ENCODE assay signal across 19 cellular contexts in the genomic region with DNA sequence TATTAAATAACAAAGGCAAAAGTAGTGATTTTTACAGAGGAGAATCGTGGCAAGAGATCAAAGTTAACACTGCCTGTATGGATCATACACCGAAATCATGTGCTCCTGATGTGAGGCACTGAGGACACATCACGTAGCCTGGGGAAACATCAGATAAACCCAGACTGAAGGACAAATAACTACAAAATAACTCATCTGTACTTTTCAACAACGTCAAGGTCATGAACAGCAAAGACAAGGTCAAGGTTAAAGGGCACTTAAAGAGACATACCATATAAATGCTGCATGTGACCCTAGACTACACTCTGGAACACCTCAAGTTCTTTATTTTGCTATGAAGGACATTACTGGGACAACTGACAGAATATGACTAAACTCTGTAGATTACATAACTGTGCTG. TPM values are rescaled to one million over a fixed set of nuclear protein-coding genes. Genes with fewer than 3 reads are reported as not detected.
A peak's percentile ranks its signal among the peaks of the same experiment; 100 is the strongest.
DNase-seq lines count a peak whose midpoint lies in the region; ATAC-seq, FAIRE-seq and TF ChIP-seq lines count a peak whose summit lies in the region.
"Had no signal": no experiment of that assay in that cellular context is flagged by ENCODE, and none has a peak within 500 bp of the region (broad histone marks: within the 10 kb centered on the region; RNA-seq: fewer than 3 reads in every experiment).

No MANE protein-coding gene starts in this region.

- H3K27ac ChIP-seq in astrocyte (ENCODE audit: low read depth, low read length) (peak overlapping the region; percentile 1), mesendoderm (ENCODE audit: low read depth, low read length) (no peak overlapping the region)
- H3K27ac ChIP-seq: gastroesophageal sphincter, VCaP had no signal

- no peak overlapping the region for H2BK15ac ChIP-seq in mesendoderm (replicated peaks; ENCODE audit: low read depth)

- no peaks in the 10 kb centered on the region for H3K9me3 Mint-ChIP-seq in activated naive CD4-positive, alpha-beta T cell treated with anti-CD3 and anti-CD28 coated beads, Interleukin-2, amount 50 U/mL, for 24 hours
- H3K9me3 Mint-ChIP-seq in astrocyte (ENCODE audit: unreplicated experiment) = no peaks in the 10 kb centered on the region
- H3K9me3 Mint-ChIP-seq in stimulated activated naive CD8-positive, alpha-beta T cell treated with anti-CD3 and anti-CD28 coated beads, Interleukin-15, amount 100 ng/mL, for 72 hours = no peaks in the 10 kb centered on the region
- H3K9me3 Mint-ChIP-seq: naive thymus-derived CD8-positive, alpha-beta T cell had no signal

- no peak overlapping the region for H4K5ac ChIP-seq in mesendoderm (ENCODE audit: low read length)

- H3K4me3 ChIP-seq in NB4 (ENCODE audit: low read depth, low read length) = no peak overlapping the region
- H3K4me3 ChIP-seq in astrocyte (ENCODE audit: insufficient read depth, low read depth, low read length) = no peak overlapping the region
- no peak overlapping the region for H3K4me3 ChIP-seq in mesendoderm (ENCODE audit: low read length)
- H3K4me3 ChIP-seq: gastroesophageal sphincter had no signal

- no peaks in the 10 kb centered on the region for H3K27me3 ChIP-seq in astrocyte (ENCODE audit: insufficient read depth, low read length)
- no peaks in the 10 kb centered on the region for H3K27me3 ChIP-seq in mesendoderm (ENCODE audit: insufficient read depth, low read length, poor library complexity)
- H3K27me3 ChIP-seq: gastroesophageal sphincter had no signal

- no peak overlapping the region for H2BK5ac ChIP-seq in mesendoderm (ENCODE audit: low read length)

- H3K27me3 Mint-ChIP-seq in activated naive CD4-positive, alpha-beta T cell treated with anti-CD3 and anti-CD28 coated beads, Interleukin-2, amount 50 U/mL, for 24 hours = no peaks in the 10 kb centered on the region
- no peaks in the 10 kb centered on the region for H3K27me3 Mint-ChIP-seq in astrocyte (ENCODE audit: low read depth, unreplicated experiment)
- no peaks in the 10 kb centered on the region for H3K27me3 Mint-ChIP-seq in stimulated activated naive CD8-positive, alpha-beta T cell treated with anti-CD3 and anti-CD28 coated beads, Interleukin-15, amount 100 ng/mL, for 72 hours
- H3K27me3 Mint-ChIP-seq: naive thymus-derived CD8-positive, alpha-beta T cell had no signal

- no peak overlapping the region for H4K8ac ChIP-seq in mesendoderm (ENCODE audit: low read depth, low read length)

- no peak overlapping the region for H2BK120ac ChIP-seq in mesendoderm (ENCODE audit: low read depth, low read length)

- H3K4me1 ChIP-seq in astrocyte (ENCODE audit: insufficient read depth, low read length) = peaks cover 54% of the 10 kb centered on the region
- peaks cover 2% of the 10 kb centered on the region for H3K4me1 ChIP-seq in mesendoderm (ENCODE audit: control insufficient read depth, low read depth, low read length)

- H3K9me3 ChIP-seq in astrocyte (ENCODE audit: insufficient read depth, low read depth, low read length) = no peaks in the 10 kb centered on the region
- H3K9me3 ChIP-seq: gastroesophageal sphincter had no signal

- no peak overlapping the region for H3K18ac ChIP-seq in mesendoderm (ENCODE audit: low read length)

- H3K9ac ChIP-seq in astrocyte (ENCODE audit: low read length) (no peak overlapping the region), mesendoderm (ENCODE audit: low read length) (no peak overlapping the region)

- H3K4me1 Mint-ChIP-seq in activated naive CD4-positive, alpha-beta T cell treated with anti-CD3 and anti-CD28 coated beads, Interleukin-2, amount 50 U/mL, for 24 hours = peaks cover 93% of the 10 kb centered on the region
- H3K4me1 Mint-ChIP-seq in astrocyte (ENCODE audit: low read depth, unreplicated experiment) = peaks cover 60% of the 10 kb centered on the region
- H3K4me1 Mint-ChIP-seq in stimulated activated naive CD8-positive, alpha-beta T cell treated with anti-CD3 and anti-CD28 coated beads, Interleukin-15, amount 100 ng/mL, for 72 hours = peaks cover 99% of the 10 kb centered on the region

- no peak for TF ChIP-seq POLR2A in NB4 (IDR thresholded peaks at IDR 0.05; ENCODE audit: extremely low read depth, insufficient read length)

- H3K27ac Mint-ChIP-seq in activated naive CD4-positive, alpha-beta T cell treated with anti-CD3 and anti-CD28 coated beads, Interleukin-2, amount 50 U/mL, for 24 hours = peak overlapping the region; percentile 97
- no peak overlapping the region for H3K27ac Mint-ChIP-seq in astrocyte (ENCODE audit: unreplicated experiment)
- peak overlapping the region; percentile 99 for H3K27ac Mint-ChIP-seq in stimulated activated naive CD8-positive, alpha-beta T cell treated with anti-CD3 and anti-CD28 coated beads, Interleukin-15, amount 100 ng/mL, for 72 hours

- no peak overlapping the region for H3K4ac ChIP-seq in mesendoderm (ENCODE audit: low read depth, low read length)

- no peak overlapping the region for H2AK5ac ChIP-seq in mesendoderm (ENCODE audit: low read length)

- no peak overlapping the region for H2AFZ ChIP-seq in astrocyte (ENCODE audit: low read depth, low read length)

- H4K20me1 ChIP-seq in astrocyte (ENCODE audit: insufficient read depth, low read length) = peaks cover 53% of the 10 kb centered on the region

- TF ChIP-seq CTCF in NB4 (IDR thresholded peaks at IDR 0.05; ENCODE audit: low read depth, low read length) = no peak
- TF ChIP-seq CTCF in astrocyte (IDR thresholded peaks at IDR 0.05; ENCODE audit: insufficient read depth, low read depth, low read length) = no peak

- ATAC-seq in stimulated activated naive CD8-positive, alpha-beta T cell treated with anti-CD3 and anti-CD28 coated beads, Interleukin-15, amount 100 ng/mL, for 72 hours = no peak
- ATAC-seq: gastroesophageal sphincter; naive thymus-derived CD8-positive, alpha-beta T cell had no signal

- no peak for DNase-seq in activated naive CD4-positive, alpha-beta T cell treated with Interleukin-2 at 50 U/mL for 16 hours
- DNase-seq in NB4 (ENCODE audit: low read depth) (peak; percentile 49), astrocyte (ENCODE audit: low read depth) (no peak), GM19239 (ENCODE audit: insufficient read length, low spot score) (no peak), mesendoderm (no peak), hypothalamus (lab: John Stamatoyannopoulos, UW) (no peak)
- no peak for DNase-seq in stimulated activated naive CD8-positive, alpha-beta T cell treated with anti-CD3 and anti-CD28 coated beads, Interleukin-15, amount 100 ng/mL, for 72 hours
- DNase-seq: activated CD8-positive, alpha-beta memory T cell treated with anti-CD3 and anti-CD28 coated beads, Interleukin-2, amount 50 U/mL, for 48 hours; AML-193; anterior cingulate cortex; DMS79; KG1; naive thymus-derived CD8-positive, alpha-beta T cell; NCI-H1694 treated with DMSO at 0.1 percent for 48 hours; NCI-H446 treated with DMSO at 0.1 percent for 48 hours; OCI-M1 had no signal

- H3K4me2 ChIP-seq in astrocyte (ENCODE audit: low read length) (no peak overlapping the region), mesendoderm (ENCODE audit: low read length) (no peak overlapping the region)

- H3K36me3 ChIP-seq in astrocyte (ENCODE audit: insufficient read depth, low read length) (no peaks in the 10 kb centered on the region), mesendoderm (ENCODE audit: control insufficient read depth, insufficient read depth, low read length) (no peaks in the 10 kb centered on the region)
- H3K36me3 ChIP-seq: gastroesophageal sphincter had no signal

- H3K79me1 ChIP-seq in mesendoderm (ENCODE audit: low read length) = peaks cover 23% of the 10 kb centered on the region

- WGBS in mesendoderm (ENCODE audit: extremely low coverage, insufficient coverage, low lambda C conversion rate) = no CpG with 5 or more reads among the region's 4 CpGs

- no peak overlapping the region for H3K56ac ChIP-seq in mesendoderm (ENCODE audit: low read length)

- peaks cover 36% of the 10 kb centered on the region for H3K36me3 Mint-ChIP-seq in activated naive CD4-positive, alpha-beta T cell treated with anti-CD3 and anti-CD28 coated beads, Interleukin-2, amount 50 U/mL, for 24 hours
- peaks cover 1% of the 10 kb centered on the region for H3K36me3 Mint-ChIP-seq in astrocyte (ENCODE audit: low read depth, unreplicated experiment)

- no peak overlapping the region for H3K23ac ChIP-seq in mesendoderm (ENCODE audit: low read length)

- peaks cover 86% of the 10 kb centered on the region for H3K79me2 ChIP-seq in astrocyte (ENCODE audit: insufficient read depth, low read length)
- peaks cover 56% of the 10 kb centered on the region for H3K79me2 ChIP-seq in mesendoderm (ENCODE audit: control insufficient read depth, insufficient read depth, low read length)

- peak overlapping the region; percentile 73 for H3K4me3 Mint-ChIP-seq in activated naive CD4-positive, alpha-beta T cell treated with anti-CD3 and anti-CD28 coated beads, Interleukin-2, amount 50 U/mL, for 24 hours
- H3K4me3 Mint-ChIP-seq in astrocyte (ENCODE audit: unreplicated experiment) = no peak overlapping the region
- H3K4me3 Mint-ChIP-seq in stimulated activated naive CD8-positive, alpha-beta T cell treated with anti-CD3 and anti-CD28 coated beads, Interleukin-15, amount 100 ng/mL, for 72 hours = peak overlapping the region; percentile 76 to 81

- FAIRE-seq in astrocyte (lab: Jason Lieb, UNC) (no peak), GM19239 (lab: Jason Lieb, UNC) (no peak)

RNA-seq across cellular contexts. Expression of a gene that starts 48.2 kb away (rescaled TPM):
- 42.2 and 48.0 TPM in 2 replicates for total RNA-seq in astrocyte
- 33.9 TPM for polyA plus RNA-seq in mesendoderm (2013, experiment 1 of 2)
- polyA plus RNA-seq in mesendoderm (2013, experiment 2 of 2) = 36.1 TPM
